ENCODE assay signal across 23 cellular contexts in genomic region chr5:110968246-110969005, GRCh38.
DNase-seq lines count a peak whose midpoint lies in the region; ATAC-seq and TF ChIP-seq lines count a peak whose summit lies in the region.
"Had no signal": no experiment of that assay in that cellular context is flagged by ENCODE, and none has a peak within 500 bp of the region (broad histone marks: within the 10 kb centered on the region; RNA-seq: fewer than 3 reads in every experiment).

No MANE protein-coding gene starts in this region.

- H2BK5ac ChIP-seq in IMR-90 (ENCODE audit: low read depth, low read length, poor library complexity, severe bottlenecking), result no peak overlapping the region

- H3K4ac ChIP-seq in IMR-90 (ENCODE audit: low read depth, low read length), result peak overlapping the region; percentile 37

- in situ Hi-C loops in IMR-90 (cut with MboI; ENCODE audit: low sequenced_read_pairs), result no loop called here

- H3K14ac ChIP-seq in IMR-90 (replicated peaks; ENCODE audit: low read depth, low read length), result peak overlapping the region; percentile 49

- H3K4me3 Mint-ChIP-seq in activated CD4-positive, alpha-beta T cell treated with anti-CD3 and anti-CD28 coated beads, Interleukin-2, amount 10 ng/mL, durations not matched to agents 7 days and 5 days, result no peak overlapping the region
- no peak overlapping the region for H3K4me3 Mint-ChIP-seq in T-helper 2 cell treated with Interferon-gamma antibody and Interleukin-4, amounts not matched to agents 5 μg/mL and 100 μg/mL, for 36 hours
- H3K4me3 Mint-ChIP-seq in osteocyte (ENCODE audit: unreplicated experiment), result no peak overlapping the region
- H3K4me3 Mint-ChIP-seq: CD4-positive, CD25-positive, alpha-beta regulatory T cell had no signal

- H3K27me3 ChIP-seq in IMR-90 (ENCODE audit: control insufficient read depth, insufficient read depth, low read length) (no peaks in the 10 kb centered on the region), adipocyte (replicated peaks; ENCODE audit: control insufficient read depth, insufficient read depth, low read length) (no peaks in the 10 kb centered on the region), right cardiac atrium (ENCODE audit: control insufficient read depth, insufficient read depth) (no peaks in the 10 kb centered on the region)
- H3K27me3 ChIP-seq: BE2C, MG63, SJCRH30 had no signal

- DNase-seq in DMS53 (lab: John Stamatoyannopoulos, UW), result peak; percentile 41
- peak; percentile 60 for DNase-seq in IMR-90
- DNase-seq in adipocyte (ENCODE audit: low read depth), result peak; percentile 26
- DNase-seq in hepatic stellate cell (ENCODE audit: low spot score), result peak; percentile 11
- DNase-seq in activated CD4-positive, alpha-beta T cell treated with anti-CD3 and anti-CD28 coated beads, Interleukin-2, amount 10 ng/mL, durations not matched to agents 7 days and 5 days, result no peak
- DNase-seq in right cardiac atrium, result no peak
- DNase-seq in T-helper 2 cell treated with Interferon-gamma antibody and Interleukin-4, amounts not matched to agents 5 μg/mL and 100 μg/mL, for 36 hours (ENCODE audit: low spot score), result no peak
- no peak for DNase-seq in osteocyte (ENCODE audit: extremely low spot score, unreplicated experiment)
- DNase-seq: BE2C; CD4-positive, CD25-positive, alpha-beta regulatory T cell; GM23248; NCI-H1048; NCI-H146; NCI-H2081 treated with DMSO at 0.1 percent for 48 hours; NCI-H446 treated with DMSO at 0.1 percent for 48 hours; NCI-H69; NK-92 treated with Interleukin-12 subunit alpha and Interleukin-12 subunit beta, amount 100 ng/mL, for 24 hours; SJCRH30; SW 1271; T-helper 2 cell had no signal

- H4K91ac ChIP-seq in IMR-90 (ENCODE audit: insufficient read depth, low read depth, low read length), result 0 out of 2 replicates have a peak overlapping the region, but pooled peaks have one; percentile 11

- H3K79me1 ChIP-seq in IMR-90 (ENCODE audit: low read depth in 1 of 2, low read length in 2 of 2), result no peaks in the 10 kb centered on the region

- H4K20me1 ChIP-seq in IMR-90 (ENCODE audit: insufficient read depth, low read length), result no peaks in the 10 kb centered on the region

- peak overlapping the region; percentile 38; the same call in 1 of the 2 replicates for H3K4me2 ChIP-seq in IMR-90 (ENCODE audit: low read depth, low read length)
- H3K4me2 ChIP-seq: KMS-11 had no signal

- 0 out of 2 replicates have a peak overlapping the region, but pooled peaks have one; percentile 17 for H2AK5ac ChIP-seq in IMR-90 (ENCODE audit: low read depth, low read length)

- H3K23ac ChIP-seq in IMR-90 (ENCODE audit: low read depth, low read length), result no peak overlapping the region

- no peak overlapping the region for H2AFZ ChIP-seq in IMR-90 (replicated peaks; ENCODE audit: low read length, poor library complexity)
- H2AFZ ChIP-seq: GM23248 had no signal

- no peaks in the 10 kb centered on the region for H3K9me3 Mint-ChIP-seq in activated CD4-positive, alpha-beta T cell treated with anti-CD3 and anti-CD28 coated beads, Interleukin-2, amount 10 ng/mL, durations not matched to agents 7 days and 5 days
- H3K9me3 Mint-ChIP-seq in T-helper 2 cell treated with Interferon-gamma antibody and Interleukin-4, amounts not matched to agents 5 μg/mL and 100 μg/mL, for 36 hours, result no peaks in the 10 kb centered on the region
- H3K9me3 Mint-ChIP-seq in osteocyte (ENCODE audit: unreplicated experiment), result no peaks in the 10 kb centered on the region

- H3K4me1 Mint-ChIP-seq in activated CD4-positive, alpha-beta T cell treated with anti-CD3 and anti-CD28 coated beads, Interleukin-2, amount 10 ng/mL, durations not matched to agents 7 days and 5 days, result no peaks in the 10 kb centered on the region
- no peaks in the 10 kb centered on the region for H3K4me1 Mint-ChIP-seq in T-helper 2 cell treated with Interferon-gamma antibody and Interleukin-4, amounts not matched to agents 5 μg/mL and 100 μg/mL, for 36 hours (ENCODE audit: low read depth)
- H3K4me1 Mint-ChIP-seq in osteocyte (ENCODE audit: unreplicated experiment), result no peaks in the 10 kb centered on the region
- H3K4me1 Mint-ChIP-seq: CD4-positive, CD25-positive, alpha-beta regulatory T cell had no signal

- CTCF ChIA-PET in IMR-90 (lab: Yijun Ruan, JAX), result no interaction called here
- CTCF ChIA-PET in activated CD4-positive, alpha-beta T cell treated with anti-CD3 and anti-CD28 coated beads, Interleukin-2, amount 10 ng/mL, durations not matched to agents 7 days and 5 days (lab: Charles Lee), result no interaction called here

- H3K18ac ChIP-seq in IMR-90 (ENCODE audit: low read depth, low read length), result peak overlapping the region; percentile 64; the same call in 1 of the 2 replicates

- no peak overlapping the region for H2AK9ac ChIP-seq in IMR-90 (replicated peaks; ENCODE audit: low read depth, low read length, poor library complexity)

- no peak overlapping the region for H3K27ac Mint-ChIP-seq in activated CD4-positive, alpha-beta T cell treated with anti-CD3 and anti-CD28 coated beads, Interleukin-2, amount 10 ng/mL, durations not matched to agents 7 days and 5 days
- no peak overlapping the region for H3K27ac Mint-ChIP-seq in T-helper 2 cell treated with Interferon-gamma antibody and Interleukin-4, amounts not matched to agents 5 μg/mL and 100 μg/mL, for 36 hours
- H3K27ac Mint-ChIP-seq in osteocyte (ENCODE audit: unreplicated experiment), result no peak overlapping the region
- H3K27ac Mint-ChIP-seq: CD4-positive, CD25-positive, alpha-beta regulatory T cell had no signal

- H3K36me3 ChIP-seq in IMR-90 (ENCODE audit: control insufficient read depth, insufficient read depth, low read length) (no peaks in the 10 kb centered on the region), adipocyte (ENCODE audit: control insufficient read depth, insufficient read depth, low read length, severe bottlenecking) (no peaks in the 10 kb centered on the region)
- H3K36me3 ChIP-seq: BE2C, HAP-1, MG63, SJCRH30 had no signal

- peak overlapping the region; percentile 53; the same call in 1 of the 2 replicates for H4K5ac ChIP-seq in IMR-90 (ENCODE audit: low read depth, low read length)

- no peak overlapping the region for H3K27ac ChIP-seq in IMR-90 (ENCODE audit: insufficient read depth, low read length)
- no peak overlapping the region for H3K27ac ChIP-seq in right cardiac atrium (ENCODE audit: low read length)
- H3K27ac ChIP-seq: GM23248, KMS-11, SJCRH30 had no signal

- H3K56ac ChIP-seq in IMR-90 (ENCODE audit: extremely low read depth, insufficient read depth, low read length), result no peak overlapping the region

- H3K9ac ChIP-seq in IMR-90 (ENCODE audit: low read depth, low read length), result no peak overlapping the region
- H3K9ac ChIP-seq in adipocyte (ENCODE audit: low read length), result no peak overlapping the region
- H3K9ac ChIP-seq: GM23248, KMS-11 had no signal

- peaks cover 5% of the 10 kb centered on the region for H3K9me1 ChIP-seq in IMR-90 (ENCODE audit: insufficient read depth, low read length)

- ATAC-seq in IMR-90 (ENCODE audit: low read depth) (peak; percentile 79), right cardiac atrium (no peak)

- peak overlapping the region; percentile 74 for H2BK120ac ChIP-seq in IMR-90 (ENCODE audit: low read depth, low read length)

- no TSS peak for BruUV-seq in IMR-90 (replicated peaks; lab: Mats Ljungman, UMichigan)

- intact Hi-C loops in IMR-90 (cut with micrococcal nuclease) (no loop called here), right cardiac atrium (cut with DNase I) (no loop called here)

- no peak for TF ChIP-seq RAD21 in IMR-90 (IDR thresholded peaks at IDR 0.05; ENCODE audit: low read length)

- H4K8ac ChIP-seq in IMR-90 (ENCODE audit: low read depth in 2 of 2, low read length in 2 of 2), result peak overlapping the region in 1 of 2 experiments; percentile 34; a peak in 1 of 4 replicates

- peak overlapping the region; percentile 22; the same call in 1 of the 3 replicates for H2BK15ac ChIP-seq in IMR-90 (ENCODE audit: low read depth, low read length)

- 100% methylated on average over 1 of the region's 4 CpGs; no CpG with 5 or more reads in 1 of the 2 experiments for WGBS in IMR-90 (ENCODE audit: extremely low coverage in 2 of 2, insufficient read length in 1 of 2), 2 experiments
- WGBS in right cardiac atrium, result 79% methylated on average over 4 of the region's 4 CpGs

- POLR2A ChIA-PET in IMR-90 (lab: Charles Lee; ENCODE audit: unreplicated experiment), result no interaction called here
- POLR2A ChIA-PET in activated CD4-positive, alpha-beta T cell treated with anti-CD3 and anti-CD28 coated beads, Interleukin-2, amount 10 ng/mL, durations not matched to agents 7 days and 5 days (lab: Charles Lee), result no interaction called here

- no peak for TF ChIP-seq CTCF in IMR-90 (conservative IDR thresholded peaks at IDR 0.05; ENCODE audit: low read depth, low read length)
- no peak for TF ChIP-seq CTCF in osteocyte (IDR thresholded peaks at IDR 0.05)

- peaks cover 2% of the 10 kb centered on the region for H3K27me3 Mint-ChIP-seq in activated CD4-positive, alpha-beta T cell treated with anti-CD3 and anti-CD28 coated beads, Interleukin-2, amount 10 ng/mL, durations not matched to agents 7 days and 5 days
- peaks cover 2% of the 10 kb centered on the region for H3K27me3 Mint-ChIP-seq in T-helper 2 cell treated with Interferon-gamma antibody and Interleukin-4, amounts not matched to agents 5 μg/mL and 100 μg/mL, for 36 hours (ENCODE audit: low read depth)
- H3K27me3 Mint-ChIP-seq in osteocyte (ENCODE audit: unreplicated experiment), result peaks cover 4% of the 10 kb centered on the region

- H3K4me1 ChIP-seq in IMR-90 (ENCODE audit: control insufficient read depth, insufficient read depth, low read length), result peaks cover 6% of the 10 kb centered on the region
- peaks cover 4% of the 10 kb centered on the region for H3K4me1 ChIP-seq in adipocyte (ENCODE audit: control insufficient read depth, insufficient read depth, low read length)
- no peaks in the 10 kb centered on the region for H3K4me1 ChIP-seq in right cardiac atrium (ENCODE audit: control insufficient read depth, insufficient read depth, low read length)
- H3K4me1 ChIP-seq: BE2C, HAP-1, SJCRH30 had no signal

- dilution Hi-C loops in IMR-90 (cut with HindIII; ENCODE audit: low sequenced_read_pairs, unreplicated experiment), result no loop called here

- no peaks in the 10 kb centered on the region for H3K36me3 Mint-ChIP-seq in activated CD4-positive, alpha-beta T cell treated with anti-CD3 and anti-CD28 coated beads, Interleukin-2, amount 10 ng/mL, durations not matched to agents 7 days and 5 days (ENCODE audit: low read depth)
- no peaks in the 10 kb centered on the region for H3K36me3 Mint-ChIP-seq in T-helper 2 cell treated with Interferon-gamma antibody and Interleukin-4, amounts not matched to agents 5 μg/mL and 100 μg/mL, for 36 hours (ENCODE audit: low read depth)
- H3K36me3 Mint-ChIP-seq in osteocyte (ENCODE audit: unreplicated experiment), result no peaks in the 10 kb centered on the region
- H3K36me3 Mint-ChIP-seq: CD4-positive, CD25-positive, alpha-beta regulatory T cell had no signal

- H3K4me3 ChIP-seq in IMR-90 (ENCODE audit: insufficient read depth, low read depth, low read length) (no peak overlapping the region), adipocyte (ENCODE audit: low read length) (no peak overlapping the region), right cardiac atrium (ENCODE audit: low read length) (no peak overlapping the region)
- H3K4me3 ChIP-seq: GM23248, HAP-1, MG63, SJCRH30 had no signal

- H3K9me3 ChIP-seq in IMR-90 (ENCODE audit: control insufficient read depth, insufficient read depth, low read length), result no peaks in the 10 kb centered on the region
- no peaks in the 10 kb centered on the region for H3K9me3 ChIP-seq in adipocyte (ENCODE audit: control insufficient read depth, low read length)
- no peaks in the 10 kb centered on the region for H3K9me3 ChIP-seq in right cardiac atrium (ENCODE audit: control insufficient read depth, low read length)
- H3K9me3 ChIP-seq: BE2C, HAP-1, MG63, SJCRH30 had no signal

- peak overlapping the region; percentile 86 for H2BK20ac ChIP-seq in IMR-90 (ENCODE audit: low read depth, low read length)

- no peak for TF ChIP-seq POLR2A in IMR-90 (IDR thresholded peaks at IDR 0.05; ENCODE audit: low read depth, low read length)

Comparison
In these comparisons a context has a peak if more than half of its experiments do, and no peak if none do; other contexts are left out.
1. DNase-seq: peak in DMS53 (single experiment), IMR-90 (single experiment), adipocyte (single experiment) and hepatic stellate cell (single experiment); none in activated CD4-positive, alpha-beta T cell treated with anti-CD3 and anti-CD28 coated beads, Interleukin-2, amount 10 ng/mL, durations not matched to agents 7 days and 5 days (single experiment), right cardiac atrium (0 of 3), T-helper 2 cell treated with Interferon-gamma antibody and Interleukin-4, amounts not matched to agents 5 μg/mL and 100 μg/mL, for 36 hours (single experiment) and osteocyte (single experiment).